ENCODE assay signal across 13 cellular contexts in genomic region chr9:126791406-126792230, GRCh38. TPM values are rescaled to one million over a fixed set of nuclear protein-coding genes. Genes with fewer than 3 reads are reported as not detected.
DNase-seq lines count a peak whose midpoint lies in the region; ATAC-seq, FAIRE-seq and TF ChIP-seq lines count a peak whose summit lies in the region.
"Had no signal": no experiment of that assay in that cellular context is flagged by ENCODE, and none has a peak within 500 bp of the region (broad histone marks: within the 10 kb centered on the region; RNA-seq: fewer than 3 reads in every experiment).

No MANE protein-coding gene starts in this region.

- no CpG with 5 or more reads among the region's 9 CpGs for WGBS in IMR-90 (ENCODE audit: extremely low coverage in 2 of 2, insufficient read length in 1 of 2), 2 experiments
- WGBS in lung, 2 donors = 55 to 58% methylated on average over 9 of the region's 9 CpGs

- H2BK20ac ChIP-seq in IMR-90 (ENCODE audit: low read depth, low read length) = peak overlapping the region; percentile 86

- no peak overlapping the region; the same call in 1 of the 2 replicates for H3K56ac ChIP-seq in IMR-90 (ENCODE audit: extremely low read depth, insufficient read depth, low read length)

- H2AFZ ChIP-seq in IMR-90 (replicated peaks; ENCODE audit: low read length, poor library complexity) = peak overlapping the region; percentile 53

- H2AK5ac ChIP-seq in IMR-90 (ENCODE audit: low read depth, low read length) = peak overlapping the region; percentile 61; the same call in 1 of the 2 replicates

- H3K27ac Mint-ChIP-seq in activated CD8-positive, alpha-beta T cell treated with anti-CD3 and anti-CD28 coated beads for 36 hours = no peak overlapping the region

- peak overlapping the region in 1 of 2 experiments; percentile 40; a peak in 1 of 4 replicates for H4K8ac ChIP-seq in IMR-90 (ENCODE audit: low read depth in 2 of 2, low read length in 2 of 2)

- H3K4me1 Mint-ChIP-seq in activated CD8-positive, alpha-beta T cell treated with anti-CD3 and anti-CD28 coated beads for 36 hours (ENCODE audit: low read depth) = no peaks in the 10 kb centered on the region

- H3K79me1 ChIP-seq in IMR-90 (ENCODE audit: low read depth in 1 of 2, low read length in 2 of 2) = no peaks in the 10 kb centered on the region

- H3K4me1 ChIP-seq in IMR-90 (ENCODE audit: control insufficient read depth, insufficient read depth, low read length) = peaks cover 12% of the 10 kb centered on the region
- no peaks in the 10 kb centered on the region for H3K4me1 ChIP-seq in lung (ENCODE audit: control insufficient read depth in 2 of 2, insufficient read depth in 2 of 2, low read length in 2 of 2)
- H3K4me1 ChIP-seq: ascending aorta, uterus had no signal

- H3K18ac ChIP-seq in IMR-90 (ENCODE audit: low read depth, low read length) = 0 out of 2 replicates have a peak overlapping the region, but pooled peaks have one; percentile 0

- H3K27ac ChIP-seq in IMR-90 (ENCODE audit: insufficient read depth, low read length) = peak overlapping the region; percentile 74
- no peak overlapping the region for H3K27ac ChIP-seq in lung (ENCODE audit: low read depth in 1 of 2, low read length in 1 of 2)
- H3K27ac ChIP-seq: ascending aorta, uterus had no signal

- no peak overlapping the region for H3K4me2 ChIP-seq in IMR-90 (ENCODE audit: low read depth, low read length)

- no peaks in the 10 kb centered on the region for H3K9me3 ChIP-seq in IMR-90 (ENCODE audit: control insufficient read depth, insufficient read depth, low read length)
- H3K9me3 ChIP-seq in lung (ENCODE audit: control insufficient read depth in 2 of 2, insufficient read depth in 1 of 2, low read length in 1 of 2) = peaks cover 0 to 1% of the 10 kb centered on the region in 2 donors
- H3K9me3 ChIP-seq: uterus had no signal

- H3K27me3 Mint-ChIP-seq in activated CD8-positive, alpha-beta T cell treated with anti-CD3 and anti-CD28 coated beads for 36 hours = peaks cover 15% of the 10 kb centered on the region

- H3K4me3 ChIP-seq in AG10803 (ENCODE audit: low read length) (no peak overlapping the region), IMR-90 (ENCODE audit: insufficient read depth, low read depth, low read length) (no peak overlapping the region), bronchial epithelial cell (ENCODE audit: low read depth, low read length) (no peak overlapping the region), lung (no peak overlapping the region)
- H3K4me3 ChIP-seq: ascending aorta, uterus had no signal

- H2AK9ac ChIP-seq in IMR-90 (replicated peaks; ENCODE audit: low read depth, low read length, poor library complexity) = peak overlapping the region; percentile 37

- H3K9ac ChIP-seq in IMR-90 (ENCODE audit: low read depth, low read length) = no peak overlapping the region

- H3K36me3 Mint-ChIP-seq in activated CD8-positive, alpha-beta T cell treated with anti-CD3 and anti-CD28 coated beads for 36 hours (ENCODE audit: low read depth) = no peaks in the 10 kb centered on the region

- H3K36me3 ChIP-seq in IMR-90 (ENCODE audit: control insufficient read depth, insufficient read depth, low read length) = no peaks in the 10 kb centered on the region
- no peaks in the 10 kb centered on the region for H3K36me3 ChIP-seq in bronchial epithelial cell (ENCODE audit: control insufficient read depth, insufficient read depth, low read length)
- no peaks in the 10 kb centered on the region for H3K36me3 ChIP-seq in lung (ENCODE audit: control insufficient read depth in 2 of 2, insufficient read depth in 2 of 2, low read length in 2 of 2)
- H3K36me3 ChIP-seq: ascending aorta, uterus had no signal

- H4K20me1 ChIP-seq in IMR-90 (ENCODE audit: insufficient read depth, low read length) = 0 out of 2 replicates have a peak, but pooled peaks cover 5% of the 10 kb centered on the region

- H2BK120ac ChIP-seq in IMR-90 (ENCODE audit: low read depth, low read length) = peak overlapping the region; percentile 55; the same call in 1 of the 2 replicates

- no peak for TF ChIP-seq RAD21 in IMR-90 (IDR thresholded peaks at IDR 0.05; ENCODE audit: low read length)

- no TSS peak for BruUV-seq in IMR-90 (replicated peaks; lab: Mats Ljungman, UMichigan)

- no peak overlapping the region for H3K23ac ChIP-seq in IMR-90 (ENCODE audit: low read depth, low read length)

- POLR2A ChIA-PET in IMR-90 (lab: Charles Lee; ENCODE audit: unreplicated experiment) = interaction anchor here (0.6 kb wide), 1 partner anchor 21 kb away, joined by 6 read pairs; no protein-coding TSS in a partner anchor
- POLR2A ChIA-PET in activated CD8-positive, alpha-beta T cell treated with anti-CD3 and anti-CD28 coated beads for 36 hours (lab: Charles Lee) = no interaction called here

- H3K14ac ChIP-seq in IMR-90 (replicated peaks; ENCODE audit: low read depth, low read length) = peak overlapping the region; percentile 37; the same call in 1 of the 2 replicates

- H4K91ac ChIP-seq in IMR-90 (ENCODE audit: insufficient read depth, low read depth, low read length) = peak overlapping the region; percentile 37

- DNase-seq in AG10803 (ENCODE audit: low read depth) = peak; percentile 94
- DNase-seq in IMR-90 = peak; percentile 76
- DNase-seq in bronchial epithelial cell (ENCODE audit: low read depth) = peak; percentile 100
- no peak for DNase-seq in lung (ENCODE audit: low spot score)
- no peak for DNase-seq in activated CD8-positive, alpha-beta T cell treated with anti-CD3 and anti-CD28 coated beads for 36 hours
- DNase-seq in NCI-H187 treated with DMSO at 0.1 percent for 48 hours (lab: John Stamatoyannopoulos, UW) = no peak
- DNase-seq: DND-41, NCI-H2081, uterus had no signal

- ATAC-seq in IMR-90 (ENCODE audit: low read depth) (peak; percentile 76), lung (ENCODE audit: insufficient read depth, low FRiP score) (peak; percentile 40), GM21390 (IDR thresholded peaks at IDR 0.05; ENCODE audit: unreplicated experiment) (no peak), HG02588 (IDR thresholded peaks at IDR 0.05; ENCODE audit: unreplicated experiment) (no peak)
- ATAC-seq in activated CD8-positive, alpha-beta T cell treated with anti-CD3 and anti-CD28 coated beads for 36 hours = no peak

- H2BK15ac ChIP-seq in IMR-90 (ENCODE audit: low read depth, low read length) = peak overlapping the region; percentile 39; the same call in 1 of the 3 replicates

- dilution Hi-C loops in IMR-90 (cut with HindIII; ENCODE audit: low sequenced_read_pairs, unreplicated experiment) = no loop called here

- in situ Hi-C loops in IMR-90 (cut with MboI; ENCODE audit: low sequenced_read_pairs) = no loop called here

- no peak for TF ChIP-seq POLR2A in IMR-90 (IDR thresholded peaks at IDR 0.05; ENCODE audit: low read depth, low read length)

- intact Hi-C loops in IMR-90 (cut with micrococcal nuclease) = no loop called here
- intact Hi-C loops in activated CD8-positive, alpha-beta T cell treated with anti-CD3 and anti-CD28 coated beads for 36 hours (cut with micrococcal nuclease) = no loop called here

- peak overlapping the region; percentile 67 for H2BK5ac ChIP-seq in IMR-90 (ENCODE audit: low read depth, low read length, poor library complexity, severe bottlenecking)

- no peak overlapping the region for H3K4me3 Mint-ChIP-seq in activated CD8-positive, alpha-beta T cell treated with anti-CD3 and anti-CD28 coated beads for 36 hours

- CTCF ChIA-PET in IMR-90 (lab: Yijun Ruan, JAX) = interaction anchor here (1.0 kb wide), 1 partner anchor 85 kb away, joined by 4 read pairs; no protein-coding TSS in a partner anchor
- CTCF ChIA-PET in activated CD8-positive, alpha-beta T cell treated with anti-CD3 and anti-CD28 coated beads for 36 hours (lab: Charles Lee) = interaction anchor here (1.0 to 5.8 kb wide), 3 partner anchors 10 to 89 kb away, joined by 3 to 37 read pairs (median 4); no protein-coding TSS in a partner anchor

- H3K4ac ChIP-seq in IMR-90 (ENCODE audit: low read depth, low read length) = peak overlapping the region; percentile 79

- peaks cover 13% of the 10 kb centered on the region for H3K9me1 ChIP-seq in IMR-90 (ENCODE audit: insufficient read depth, low read length)

- H4K5ac ChIP-seq in IMR-90 (ENCODE audit: low read depth, low read length) = peak overlapping the region; percentile 1; the same call in 1 of the 2 replicates

- FAIRE-seq in bronchial epithelial cell (lab: Jason Lieb, UNC) = peak; percentile 100
- FAIRE-seq: TTC549 had no signal

- no peaks in the 10 kb centered on the region for H3K9me3 Mint-ChIP-seq in activated CD8-positive, alpha-beta T cell treated with anti-CD3 and anti-CD28 coated beads for 36 hours

- peaks cover 6% of the 10 kb centered on the region for H3K27me3 ChIP-seq in IMR-90 (ENCODE audit: control insufficient read depth, insufficient read depth, low read length)
- no peaks in the 10 kb centered on the region for H3K27me3 ChIP-seq in bronchial epithelial cell (ENCODE audit: control insufficient read depth, insufficient read depth, low read length)
- H3K27me3 ChIP-seq in lung (ENCODE audit: control insufficient read depth, insufficient read depth) = no peaks in the 10 kb centered on the region
- H3K27me3 ChIP-seq: ascending aorta, uterus had no signal

- no peak for TF ChIP-seq CTCF in AG10803 (conservative IDR thresholded peaks at IDR 0.05; ENCODE audit: low read length)
- no peak for TF ChIP-seq CTCF in IMR-90 (conservative IDR thresholded peaks at IDR 0.05; ENCODE audit: low read depth, low read length)
- no peak for TF ChIP-seq CTCF in bronchial epithelial cell (IDR thresholded peaks at IDR 0.05; ENCODE audit: insufficient read depth, low read length, severe bottlenecking)
- TF ChIP-seq CTCF in lung (IDR thresholded peaks at IDR 0.05; ENCODE audit: control extremely low read depth, extremely low read depth) = no peak
- TF ChIP-seq CTCF in activated CD8-positive, alpha-beta T cell treated with anti-CD3 and anti-CD28 coated beads for 36 hours (IDR thresholded peaks at IDR 0.05) = no peak

TF ChIP-seq in IMR-90, 13 proteins besides CTCF, POLR2A, EP300 and RAD21 (continues in another document):
- peak; percentile 74 for TF ChIP-seq USF2 (IDR thresholded peaks at IDR 0.05; ENCODE audit: low read depth, low read length)
- peak; percentile 75 for TF ChIP-seq CEBPB (IDR thresholded peaks at IDR 0.05; ENCODE audit: low read depth, low read length)

RNA-seq across cellular contexts. Expression of gene ZBTB43, which starts 13.2 kb away (rescaled TPM):
- total RNA-seq in IMR-90 (2012; rRNA removed) = 12.2 and 15.1 TPM in 2 replicates
- 4.1 and 4.5 TPM in 2 replicates for polyA plus RNA-seq in IMR-90 (2012; rRNA removed)
- polyA plus RNA-seq in IMR-90 (2012; cell fraction: cytosol; rRNA removed) = 1.6 and 2.2 TPM in 2 replicates
- polyA plus RNA-seq in IMR-90 (2012; cell fraction: nucleus; rRNA removed; ENCODE audit: low replicate concordance) = 3.0 and 7.5 TPM in 2 replicates
- 12.8 and 21.9 TPM in 2 replicates for total RNA-seq in bronchial epithelial cell
- total RNA-seq in lung = 10 to 100 TPM; 23.3 to 64.3 TPM
- polyA plus RNA-seq in lung = 1 to 10 TPM; 4.6 to 5.8 TPM
- 10 to 100 TPM; 14.3 to 21.1 TPM for total RNA-seq in activated CD8-positive, alpha-beta T cell treated with anti-CD3 and anti-CD28 coated beads for 36 hours

Comparison
In these comparisons a context has a peak if more than half of its experiments do, and no peak if none do; other contexts are left out.
1. DNase-seq: peak in AG10803 (single experiment), IMR-90 (single experiment) and bronchial epithelial cell (single experiment); none in lung (single experiment), activated CD8-positive, alpha-beta T cell treated with anti-CD3 and anti-CD28 coated beads for 36 hours (single experiment) and NCI-H187 treated with DMSO at 0.1 percent for 48 hours (single experiment).
2. ATAC-seq: peak in IMR-90 (single experiment) and lung (single experiment); none in activated CD8-positive, alpha-beta T cell treated with anti-CD3 and anti-CD28 coated beads for 36 hours (single experiment), GM21390 (single experiment) and HG02588 (single experiment).